ENCODE assay signal across 8 cellular contexts in the genomic region with DNA sequence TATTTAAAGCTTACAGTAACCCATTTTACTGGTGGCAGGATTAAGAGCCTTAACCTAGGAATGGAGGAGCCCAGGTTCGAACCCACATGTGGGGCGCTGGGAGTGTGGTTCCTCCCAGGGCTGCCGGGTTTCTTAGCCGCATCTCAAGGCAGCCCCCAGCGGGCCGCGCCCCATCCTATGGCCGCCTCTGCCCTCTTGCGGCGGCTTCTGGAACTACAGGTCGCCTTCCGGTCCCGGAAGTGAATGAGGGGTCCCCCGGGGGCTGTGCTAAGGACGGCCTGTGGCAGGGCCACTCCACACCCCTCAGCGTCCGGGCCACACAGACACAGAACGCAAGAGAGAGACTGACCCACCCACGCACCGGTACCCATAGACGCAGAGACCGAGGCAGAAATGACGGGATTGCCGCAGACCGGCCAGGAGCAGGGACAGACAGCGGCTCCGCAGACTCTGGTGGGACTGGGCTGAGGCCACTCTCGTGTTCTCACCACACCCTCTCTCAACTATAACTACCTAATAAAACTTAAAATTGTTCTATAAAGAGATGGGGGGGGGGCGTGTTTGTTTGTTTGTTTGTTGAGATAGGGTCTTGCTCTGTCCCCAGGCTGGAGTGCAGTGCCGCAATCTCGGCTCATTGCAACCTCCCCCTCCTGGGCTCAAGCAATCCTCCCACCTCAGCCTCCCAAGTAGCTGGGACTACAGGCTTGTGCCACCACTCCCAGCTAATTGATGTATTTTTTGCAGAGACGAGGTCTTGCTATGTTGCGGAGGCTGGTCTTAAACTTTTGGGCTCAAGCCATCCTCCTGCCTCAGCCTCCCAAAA. TPM values are rescaled to one million over a fixed set of nuclear protein-coding genes. Genes with fewer than 3 reads are reported as not detected.
DNase-seq lines count a peak whose midpoint lies in the region; ATAC-seq and TF ChIP-seq lines count a peak whose summit lies in the region.
"Not testable (repeated sequence)": the region's sequence is repeated elsewhere in the genome, so short reads cannot be mapped to it uniquely, and the experiment has no call there.

No MANE protein-coding gene starts in this region.

- H3K4me3 Mint-ChIP-seq in T-cell, nephron progenitor cell: not testable (repeated sequence)

- WGBS in suprapubic skin: no CpG with 5 or more reads among the region's 33 CpGs

- not testable (repeated sequence) for H3K9me3 ChIP-seq in suprapubic skin

- H3K4me1 ChIP-seq in suprapubic skin: not testable (repeated sequence)

- H3K36me3 Mint-ChIP-seq in T-cell; activated naive CD4-positive, alpha-beta T cell treated with anti-CD3 and anti-CD28 coated beads, Interleukin-2, amount 50 U/mL, for 72 hours; nephron progenitor cell (ENCODE audit: low read depth): not testable (repeated sequence)

- TF ChIP-seq EP300 in suprapubic skin (IDR thresholded peaks at IDR 0.05): not testable (repeated sequence)

- H3K4me3 ChIP-seq in suprapubic skin: peak overlapping the region; percentile 32

- not testable (repeated sequence) for H3K36me3 ChIP-seq in suprapubic skin

- intact Hi-C loops in Right ventricle myocardium superior (cut with DNase I): not testable (repeated sequence)

- H3K27me3 Mint-ChIP-seq in T-cell; nephron progenitor cell (ENCODE audit: low read depth, poor library complexity): not testable (repeated sequence)

- DNase-seq in T-cell: peak in 7 of 34 experiments; percentile 1 to 40 (median 17)
- peak in 1 of 2 donors; percentile 60 for DNase-seq in activated naive CD4-positive, alpha-beta T cell treated with anti-CD3 and anti-CD28 coated beads, Interleukin-2, amount 50 U/mL, for 72 hours (ENCODE audit: low spot score in 2 of 2)
- DNase-seq in Right ventricle myocardium superior: peak; percentile 70
- peak; percentile 16 for DNase-seq in nephron progenitor cell
- DNase-seq in suprapubic skin (ENCODE audit: low spot score in 2 of 2): peak in 1 of 2 donors; percentile 75

- not testable (repeated sequence) for H3K9me3 Mint-ChIP-seq in T-cell; activated naive CD4-positive, alpha-beta T cell treated with anti-CD3 and anti-CD28 coated beads, Interleukin-2, amount 50 U/mL, for 72 hours; nephron progenitor cell

- H3K27ac ChIP-seq in suprapubic skin: not testable (repeated sequence)

- not testable (repeated sequence) for H3K27ac Mint-ChIP-seq in T-cell; activated naive CD4-positive, alpha-beta T cell treated with anti-CD3 and anti-CD28 coated beads, Interleukin-2, amount 50 U/mL, for 72 hours; nephron progenitor cell

- CTCF ChIA-PET in T-cell (lab: Charles Lee): not testable (repeated sequence)

- TF ChIP-seq CTCF in nephron progenitor cell (IDR thresholded peaks at IDR 0.05); suprapubic skin (IDR thresholded peaks at IDR 0.05): not testable (repeated sequence)

- TF ChIP-seq POLR2A in GM18505 (IDR thresholded peaks at IDR 0.05; ENCODE audit: borderline replicate concordance, extremely low read depth, insufficient read depth, insufficient read length); suprapubic skin (IDR thresholded peaks at IDR 0.05): not testable (repeated sequence)

- H3K4me1 Mint-ChIP-seq in T-cell, nephron progenitor cell: not testable (repeated sequence)

- POLR2A ChIA-PET in T-cell (lab: Charles Lee): not testable (repeated sequence)

- not testable (repeated sequence) for H3K27me3 ChIP-seq in suprapubic skin

- ATAC-seq in GM18505 (IDR thresholded peaks at IDR 0.05; ENCODE audit: unreplicated experiment) (peak; percentile 77), GM21528 (IDR thresholded peaks at IDR 0.05; ENCODE audit: low FRiP score, unreplicated experiment) (peak; percentile 79), HG03108 (IDR thresholded peaks at IDR 0.05; ENCODE audit: unreplicated experiment) (peak; percentile 90), T-cell (replicated peaks in 1 of 4) (peak; percentile 96 to 99 (median 98)), Right ventricle myocardium superior (ENCODE audit: poor library complexity) (peak; percentile 99)
- ATAC-seq in activated naive CD4-positive, alpha-beta T cell treated with anti-CD3 and anti-CD28 coated beads, Interleukin-2, amount 50 U/mL, for 72 hours: peak; percentile 98 to 99

RNA-seq across cellular contexts. Expression of a gene that starts 40.6 kb away (rescaled TPM):
- 1 to 10 TPM; 5.5 to 9.8 (median 8.4) TPM for total RNA-seq in T-cell
- 1 to 10 TPM; 2.6 to 9.7 TPM for total RNA-seq in activated naive CD4-positive, alpha-beta T cell treated with anti-CD3 and anti-CD28 coated beads, Interleukin-2, amount 50 U/mL, for 72 hours
- 91.0 TPM for total RNA-seq in Right ventricle myocardium superior
- total RNA-seq in suprapubic skin: 100 to 1,000 TPM in 3 of 4 donors, 10 to 100 TPM in 1; 95.9 to 276 (median 131) TPM
